ENCODE assay signal across 37 cellular contexts in genomic region chr10:94398762-94399161, GRCh38.
"Had no signal": no experiment of that assay in that cellular context is flagged by ENCODE, and none has a peak within 500 bp of the region (broad histone marks: within the 10 kb centered on the region; RNA-seq: fewer than 3 reads in every experiment).

No MANE protein-coding gene starts in this region.

- H3K4me1 ChIP-seq: ascending aorta had no signal

- ATAC-seq: activated CD4-positive, alpha-beta T cell treated with anti-CD3 and anti-CD28 coated beads for 36 hours; activated CD4-positive, CD25-positive, alpha-beta regulatory T cell treated with anti-CD3 and anti-CD28 coated beads, Interleukin-2, amount 50 U/mL, for 24 hours; activated CD8-positive, alpha-beta memory T cell treated with anti-CD3 and anti-CD28 coated beads, Interleukin-2, amount 10 ng/mL, durations not matched to agents 7 days and 5 days; activated CD8-positive, alpha-beta T cell treated with anti-CD3 and anti-CD28 coated beads, Interleukin-2, amount 10 ng/mL, durations not matched to agents 7 days and 5 days; activated naive CD8-positive, alpha-beta T cell treated with anti-CD3 and anti-CD28 coated beads, Interleukin-2, amount 50 U/mL, for 24 hours; WTC11 had no signal

- H3K27ac ChIP-seq: ascending aorta, cardiac muscle cell, VCaP had no signal

- H3K27me3 ChIP-seq: ascending aorta, cardiac muscle cell had no signal

- H3K9me3 ChIP-seq: ascending aorta had no signal

- H3K4me3 Mint-ChIP-seq: activated CD4-positive, alpha-beta memory T cell treated with anti-CD3 and anti-CD28 coated beads, Interleukin-2, amount 10 ng/mL, durations not matched to agents 7 days and 5 days; activated CD4-positive, alpha-beta T cell treated with anti-CD3 and anti-CD28 coated beads for 36 hours; activated CD4-positive, alpha-beta T cell treated with anti-CD3 and anti-CD28 coated beads, Interleukin-2, amount 10 ng/mL, durations not matched to agents 7 days and 5 days; activated CD8-positive, alpha-beta memory T cell treated with anti-CD3 and anti-CD28 coated beads, Interleukin-2, amount 10 ng/mL, durations not matched to agents 7 days and 5 days; activated CD8-positive, alpha-beta T cell treated with anti-CD3 and anti-CD28 coated beads, Interleukin-2, amount 10 ng/mL, durations not matched to agents 7 days and 5 days; activated naive CD4-positive, alpha-beta T cell treated with anti-CD3 and anti-CD28 coated beads, Interleukin-2, amount 10 ng/mL, durations not matched to agents 7 days and 5 days; activated naive CD4-positive, alpha-beta T cell treated with anti-CD3 and anti-CD28 coated beads, Interleukin-2, amount 50 U/mL, for 24 hours; activated naive CD8-positive, alpha-beta T cell; activated naive CD8-positive, alpha-beta T cell treated with anti-CD3 and anti-CD28 coated beads, Interleukin-2, amount 10 ng/mL, durations not matched to agents 7 days and 5 days; activated naive CD8-positive, alpha-beta T cell treated with anti-CD3 and anti-CD28 coated beads, Interleukin-2, amount 50 U/mL, for 24 hours; activated T-cell treated with anti-CD3 and anti-CD28 coated beads, Interleukin-2, amount 50 U/mL, for 24 hours; brain; central memory CD8-positive, alpha-beta T cell; T-helper 1 cell treated with Interleukin-12 subunit alpha and Interleukin-12 subunit beta and Interleukin-4 antibody, amounts not matched to agents 30 μg/mL and 1 μg/mL, for 36 hours; T-helper 2 cell treated with Interferon-gamma antibody and Interleukin-4, amounts not matched to agents 5 μg/mL and 100 μg/mL, for 36 hours; WTC11 had no signal

- H3K36me3 Mint-ChIP-seq: activated CD8-positive, alpha-beta memory T cell treated with anti-CD3 and anti-CD28 coated beads, Interleukin-2, amount 10 ng/mL, durations not matched to agents 7 days and 5 days; activated naive CD4-positive, alpha-beta T cell treated with anti-CD3 and anti-CD28 coated beads, Interleukin-2, amount 10 ng/mL, durations not matched to agents 7 days and 5 days; activated naive CD4-positive, alpha-beta T cell treated with anti-CD3 and anti-CD28 coated beads, Interleukin-2, amount 50 U/mL, for 24 hours; activated naive CD8-positive, alpha-beta T cell; activated naive CD8-positive, alpha-beta T cell treated with anti-CD3 and anti-CD28 coated beads, Interleukin-2, amount 10 ng/mL, durations not matched to agents 7 days and 5 days; brain; WTC11 had no signal

- H3K4me3 ChIP-seq: ascending aorta, cardiac muscle cell had no signal

- H3K9me3 Mint-ChIP-seq: activated CD4-positive, alpha-beta memory T cell treated with anti-CD3 and anti-CD28 coated beads, Interleukin-2, amount 10 ng/mL, durations not matched to agents 7 days and 5 days; activated CD4-positive, alpha-beta T cell treated with anti-CD3 and anti-CD28 coated beads, Interleukin-2, amount 10 ng/mL, durations not matched to agents 7 days and 5 days; activated naive CD4-positive, alpha-beta T cell treated with anti-CD3 and anti-CD28 coated beads, Interleukin-2, amount 10 ng/mL, durations not matched to agents 7 days and 5 days; activated naive CD4-positive, alpha-beta T cell treated with anti-CD3 and anti-CD28 coated beads, Interleukin-2, amount 50 U/mL, for 24 hours; activated naive CD8-positive, alpha-beta T cell treated with anti-CD3 and anti-CD28 coated beads, Interleukin-2, amount 10 ng/mL, durations not matched to agents 7 days and 5 days; activated naive CD8-positive, alpha-beta T cell treated with anti-CD3 and anti-CD28 coated beads, Interleukin-2, amount 50 U/mL, for 24 hours; activated T-helper 2 cell treated with anti-CD3 and anti-CD28 coated beads, Interferon-gamma antibody, Interleukin-2, Interleukin-4, amounts not matched to agents 10 μg/mL and 5 μg/mL and 100 μg/mL, durations not matched to agents 14 hours and 24 hours and 36 hours; central memory CD8-positive, alpha-beta T cell; T-helper 1 cell treated with Interleukin-12 subunit alpha and Interleukin-12 subunit beta and Interleukin-4 antibody, amounts not matched to agents 30 μg/mL and 1 μg/mL, for 36 hours; T-helper 2 cell treated with Interferon-gamma antibody and Interleukin-4, amounts not matched to agents 5 μg/mL and 100 μg/mL, for 36 hours had no signal

- H3K27ac Mint-ChIP-seq: activated CD4-positive, alpha-beta memory T cell treated with anti-CD3 and anti-CD28 coated beads, Interleukin-2, amount 10 ng/mL, durations not matched to agents 7 days and 5 days; activated CD4-positive, alpha-beta T cell treated with anti-CD3 and anti-CD28 coated beads for 36 hours; activated CD4-positive, alpha-beta T cell treated with anti-CD3 and anti-CD28 coated beads, Interleukin-2, amount 10 ng/mL, durations not matched to agents 7 days and 5 days; activated CD8-positive, alpha-beta memory T cell treated with anti-CD3 and anti-CD28 coated beads, Interleukin-2, amount 10 ng/mL, durations not matched to agents 7 days and 5 days; activated CD8-positive, alpha-beta T cell treated with anti-CD3 and anti-CD28 coated beads, Interleukin-2, amount 10 ng/mL, durations not matched to agents 7 days and 5 days; activated naive CD4-positive, alpha-beta T cell treated with anti-CD3 and anti-CD28 coated beads, Interleukin-2, amount 10 ng/mL, durations not matched to agents 7 days and 5 days; activated naive CD4-positive, alpha-beta T cell treated with anti-CD3 and anti-CD28 coated beads, Interleukin-2, amount 50 U/mL, for 24 hours; activated naive CD8-positive, alpha-beta T cell; activated naive CD8-positive, alpha-beta T cell treated with anti-CD3 and anti-CD28 coated beads, Interleukin-2, amount 10 ng/mL, durations not matched to agents 7 days and 5 days; activated naive CD8-positive, alpha-beta T cell treated with anti-CD3 and anti-CD28 coated beads, Interleukin-2, amount 50 U/mL, for 24 hours; activated T-cell treated with anti-CD3 and anti-CD28 coated beads, Interleukin-2, amount 50 U/mL, for 24 hours; activated T-helper 2 cell treated with anti-CD3 and anti-CD28 coated beads, Interferon-gamma antibody, Interleukin-2, Interleukin-4, amounts not matched to agents 10 μg/mL and 5 μg/mL and 100 μg/mL, durations not matched to agents 14 hours and 24 hours and 36 hours; brain; T-helper 1 cell treated with Interleukin-12 subunit alpha and Interleukin-12 subunit beta and Interleukin-4 antibody, amounts not matched to agents 30 μg/mL and 1 μg/mL, for 36 hours; T-helper 2 cell treated with Interferon-gamma antibody and Interleukin-4, amounts not matched to agents 5 μg/mL and 100 μg/mL, for 36 hours; WTC11 had no signal

- H3K36me3 ChIP-seq: ascending aorta, cardiac muscle cell had no signal

- DNase-seq: activated CD4-positive, alpha-beta memory T cell treated with anti-CD3 and anti-CD28 coated beads, Interleukin-2, amount 10 ng/mL, durations not matched to agents 7 days and 5 days; activated CD4-positive, alpha-beta T cell treated with anti-CD3 and anti-CD28 coated beads for 1 hour; activated CD4-positive, alpha-beta T cell treated with anti-CD3 and anti-CD28 coated beads for 36 hours; activated CD4-positive, alpha-beta T cell treated with anti-CD3 and anti-CD28 coated beads for 48 hours; activated CD4-positive, alpha-beta T cell treated with anti-CD3 and anti-CD28 coated beads, Interleukin-2, amount 10 ng/mL, durations not matched to agents 7 days and 5 days; activated CD4-positive, alpha-beta T cell treated with anti-CD3 and anti-CD28 coated beads, Interleukin-2, amount 50 U/mL, for 48 hours; activated CD4-positive, CD25-positive, alpha-beta regulatory T cell; activated CD8-positive, alpha-beta memory T cell treated with anti-CD3 and anti-CD28 coated beads for 24 hours; activated CD8-positive, alpha-beta memory T cell treated with anti-CD3 and anti-CD28 coated beads, Interleukin-2, amount 10 ng/mL, durations not matched to agents 7 days and 5 days; activated CD8-positive, alpha-beta memory T cell treated with anti-CD3 and anti-CD28 coated beads, Interleukin-2, amount 50 U/mL, for 48 hours; activated CD8-positive, alpha-beta T cell treated with anti-CD3 and anti-CD28 coated beads, Interleukin-2, amount 10 ng/mL, durations not matched to agents 7 days and 5 days; activated effector memory CD4-positive, alpha-beta T cell treated with Interleukin-2 at 50 U/mL for 16 hours; activated gamma-delta T cell; activated naive CD4-positive, alpha-beta T cell treated with anti-CD3 and anti-CD28 coated beads, Interleukin-2, amount 10 ng/mL, durations not matched to agents 7 days and 5 days; activated naive CD4-positive, alpha-beta T cell treated with Interleukin-2 at 50 U/mL for 16 hours; activated naive CD8-positive, alpha-beta T cell treated with anti-CD3 and anti-CD28 coated beads, Interleukin-2, amount 10 ng/mL, durations not matched to agents 7 days and 5 days; activated naive CD8-positive, alpha-beta T cell treated with anti-CD3 and anti-CD28 coated beads, Interleukin-2, amount 50 U/mL, for 24 hours; activated T-cell treated with anti-CD3 and anti-CD28 coated beads, Interleukin-2, amount 50 U/mL, for 24 hours; activated T-cell treated with anti-CD3 and anti-CD28 coated beads, Interleukin-2, amount 50 U/mL, for 48 hours; amygdala; anterior cingulate cortex; caudate nucleus; cerebellar nuclear complex; T-helper 2 cell; T-helper 9 cell had no signal
